ENCODE assay signal across 12 cellular contexts in the genomic region with DNA sequence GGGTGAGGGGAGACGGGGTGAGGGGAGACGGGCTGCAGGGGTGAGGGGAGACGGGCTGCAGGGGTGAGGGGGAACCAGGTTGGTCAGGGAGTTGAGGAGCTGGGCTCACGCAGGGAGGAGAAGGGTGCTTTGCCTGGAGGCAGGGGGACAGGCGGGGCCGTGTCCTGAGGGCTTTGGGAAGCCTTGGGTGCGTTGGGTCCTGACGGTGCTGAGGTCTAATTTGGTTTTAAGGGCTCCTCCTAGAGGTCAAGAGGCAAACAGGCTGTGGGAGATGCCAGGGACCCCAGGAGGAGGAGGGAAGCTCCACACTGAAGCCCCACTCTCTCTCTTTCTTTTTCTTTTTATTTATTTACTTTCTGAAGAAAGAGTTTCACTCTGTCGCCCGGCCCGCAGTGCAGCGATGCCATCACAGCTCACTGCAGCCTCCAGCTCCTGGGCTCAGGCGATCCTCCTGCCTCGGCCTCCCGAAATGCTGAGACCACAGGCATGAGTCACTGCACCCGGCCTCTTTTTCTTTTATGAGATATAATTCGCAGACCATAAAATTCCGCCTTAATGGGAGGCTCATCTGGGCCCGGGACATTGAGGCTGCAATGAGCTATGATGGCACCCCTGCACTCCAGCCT. TPM values are rescaled to one million over a fixed set of nuclear protein-coding genes. Genes with fewer than 3 reads are reported as not detected.
A peak's percentile ranks its signal among the peaks of the same experiment; 100 is the strongest.
DNase-seq lines count a peak whose midpoint lies in the region; ATAC-seq, FAIRE-seq and TF ChIP-seq lines count a peak whose summit lies in the region.
"Had no signal": no experiment of that assay in that cellular context is flagged by ENCODE, and none has a peak within 500 bp of the region (broad histone marks: within the 10 kb centered on the region; RNA-seq: fewer than 3 reads in every experiment).

No MANE protein-coding gene starts in this region.

- no peak overlapping the region for H2BK20ac ChIP-seq in H1 (ENCODE audit: low read length)

- ATAC-seq in GM18502 (IDR thresholded peaks at IDR 0.05; ENCODE audit: poor library complexity, unreplicated experiment): no peak
- ATAC-seq: gastroesophageal sphincter had no signal

- TF ChIP-seq EP300 in H1 (IDR thresholded peaks at IDR 0.05; ENCODE audit: borderline replicate concordance in 1 of 2, low read depth in 2 of 2, low read length in 2 of 2): no peak
- no peak for TF ChIP-seq EP300 in suprapubic skin (IDR thresholded peaks at IDR 0.05)

- H3K18ac ChIP-seq in H1 (ENCODE audit: extremely low read depth, low read length): no peak overlapping the region

- no peak overlapping the region for H2BK12ac ChIP-seq in H1 (ENCODE audit: low read depth, low read length)

- H4K5ac ChIP-seq in H1 (ENCODE audit: insufficient read length, low read depth, low read length): no peak overlapping the region

- FAIRE-seq in H1 (lab: Jason Lieb, UNC): peak; percentile 24
- FAIRE-seq: GM12892 had no signal

- no peak overlapping the region for H2BK120ac ChIP-seq in H1 (replicated peaks; ENCODE audit: low read depth, low read length)

- no peak overlapping the region for H3K4ac ChIP-seq in H1 (replicated peaks; ENCODE audit: insufficient read length, low read depth, low read length)

- H3K27ac ChIP-seq in H1 (ENCODE audit: low read depth, low read length) (no peak overlapping the region), suprapubic skin (no peak overlapping the region)
- H3K27ac ChIP-seq: gastroesophageal sphincter had no signal

- TF ChIP-seq RAD21 in H1 (IDR thresholded peaks at IDR 0.05 in 1 of 2, conservative IDR thresholded peaks at IDR 0.05 in 1 of 2; ENCODE audit: low read depth in 2 of 2, low read length in 2 of 2): peak; percentile 12 to 45; a peak in 3 of 4 replicates

- no peak overlapping the region; the same call in 1 of the 2 replicates for H4K8ac ChIP-seq in H1 (ENCODE audit: extremely low read depth, insufficient read depth, low read length)

- TF ChIP-seq POLR2A in NB4 (IDR thresholded peaks at IDR 0.05; ENCODE audit: extremely low read depth, insufficient read length) (no peak), H1 (IDR thresholded peaks at IDR 0.05; ENCODE audit: control extremely low read depth in 1 of 2, low read depth in 2 of 2, low read length in 2 of 2) (no peak), suprapubic skin (IDR thresholded peaks at IDR 0.05) (no peak)

- peaks cover 0 to 5% of the 10 kb centered on the region in 2 experiments for H4K20me1 ChIP-seq in H1 (replicated peaks in 1 of 2; ENCODE audit: control insufficient read depth in 1 of 2, insufficient read depth in 2 of 2, low read length in 2 of 2)

- TF ChIP-seq CTCF in NB4 (IDR thresholded peaks at IDR 0.05; ENCODE audit: low read depth, low read length): peak; percentile 49
- peak; percentile 63 to 73 (median 70) for TF ChIP-seq CTCF in H1 (IDR thresholded peaks at IDR 0.05; ENCODE audit: control extremely low read depth in 1 of 3, insufficient read depth in 1 of 3, low read depth in 1 of 3, low read length in 3 of 3)
- no peak for TF ChIP-seq CTCF in suprapubic skin (IDR thresholded peaks at IDR 0.05)

- no peak overlapping the region for H2AFZ ChIP-seq in H1 (ENCODE audit: low read length)

- H3K23ac ChIP-seq in H1 (ENCODE audit: insufficient read length): no peak overlapping the region

- no peak overlapping the region for H2AK5ac ChIP-seq in H1 (ENCODE audit: low read depth, low read length)

- H4K91ac ChIP-seq in H1 (replicated peaks; ENCODE audit: insufficient read length, low read length): no peak overlapping the region

- DNase-seq in ACHN: peak; percentile 31
- peak; percentile 50 for DNase-seq in Daoy (ENCODE audit: low read depth)
- peak; percentile 74 for DNase-seq in NB4 (ENCODE audit: low read depth)
- DNase-seq in H1 (ENCODE audit: low read depth in 1 of 2, low spot score in 2 of 2): peak in 1 of 2 experiments; percentile 31
- no peak for DNase-seq in occipital lobe (lab: John Stamatoyannopoulos, UW)
- no peak for DNase-seq in suprapubic skin (ENCODE audit: low spot score in 2 of 2)
- DNase-seq in cerebellum (ENCODE audit: low spot score): no peak

- H3K56ac ChIP-seq in H1 (replicated peaks; ENCODE audit: insufficient read length, low read depth, low read length): no peak overlapping the region

- H3K9ac ChIP-seq in H1 (replicated peaks in 1 of 4; ENCODE audit: extremely low read depth in 1 of 4, low read depth in 3 of 4, low read length in 3 of 4): no peak overlapping the region

- H3K27me3 ChIP-seq in H1 (replicated peaks in 1 of 4; ENCODE audit: control insufficient read depth in 3 of 4, extremely low read depth in 1 of 4, insufficient read depth in 3 of 4, low read length in 3 of 4): no peaks in the 10 kb centered on the region
- no peaks in the 10 kb centered on the region for H3K27me3 ChIP-seq in suprapubic skin
- H3K27me3 ChIP-seq: gastroesophageal sphincter had no signal

- H3K4me1 ChIP-seq in H1 (replicated peaks in 1 of 4; ENCODE audit: control insufficient read depth in 3 of 4, insufficient read depth in 4 of 4, low read length in 3 of 4) (no peaks in the 10 kb centered on the region), suprapubic skin (no peaks in the 10 kb centered on the region)
- H3K4me1 ChIP-seq: gastroesophageal sphincter had no signal

- WGBS in H1 (ENCODE audit: extremely low coverage in 1 of 2, insufficient coverage in 1 of 2, insufficient read length in 1 of 2, insufficient replicate concordance in 2 of 2, low coverage in 1 of 2, low lambda C conversion rate in 2 of 2, missing lambda C conversion rate in 1 of 2), 2 experiments: 59% methylated on average over 15 of the region's 19 CpGs; no CpG with 5 or more reads in 1 of the 2 experiments
- 83% methylated on average over 17 of the region's 19 CpGs for WGBS in suprapubic skin

- H3K9me3 ChIP-seq in H1 (ENCODE audit: insufficient read depth in 2 of 2, low read depth in 1 of 2, low read length in 1 of 2) (no peaks in the 10 kb centered on the region; a peak in 1 of 4 replicates), suprapubic skin (no peaks in the 10 kb centered on the region)

- CTCF ChIA-PET in H1 (lab: Charles Lee; ENCODE audit: partially characterized antibody): interaction anchor here (0.5 to 2.7 kb wide), 23 partner anchors 8 to 138 kb away, joined by 3 to 17 read pairs (median 3); a partner anchor contains a TSS

- in situ Hi-C loops in ACHN (cut with HindIII; ENCODE audit: low pct_ligation_motif_present, low pct_unique_long_range_greater_than_20kb, low sequenced_read_pairs): no loop called here

- no peak overlapping the region for H2BK15ac ChIP-seq in H1 (ENCODE audit: low read length)

- no peak overlapping the region for H2BK5ac ChIP-seq in H1 (ENCODE audit: low read depth, low read length)

- H3K79me1 ChIP-seq in H1 (ENCODE audit: low read depth, low read length): no peaks in the 10 kb centered on the region

- POLR2A ChIA-PET in H1 (lab: Charles Lee; ENCODE audit: partially characterized antibody): interaction anchor here (0.7 to 2.4 kb wide), 5 partner anchors 8 to 104 kb away, joined by 3 to 7 read pairs (median 3); no protein-coding TSS in a partner anchor

- no peak overlapping the region for H3K4me2 ChIP-seq in H1 (ENCODE audit: insufficient read depth in 1 of 2, low read depth in 2 of 2, low read length in 2 of 2)

- no peaks in the 10 kb centered on the region for H3K23me2 ChIP-seq in H1 (ENCODE audit: low read depth, low read length)

- no peak overlapping the region for H3K14ac ChIP-seq in H1 (ENCODE audit: insufficient read length)

- H3K4me3 ChIP-seq in NB4 (ENCODE audit: low read depth, low read length): no peak overlapping the region
- H3K4me3 ChIP-seq in H1 (ENCODE audit: extremely low read depth in 1 of 4, insufficient read depth in 2 of 4, low read depth in 3 of 4, low read length in 4 of 4): no peak overlapping the region
- no peak overlapping the region for H3K4me3 ChIP-seq in suprapubic skin
- H3K4me3 ChIP-seq: gastroesophageal sphincter had no signal

- no peaks in the 10 kb centered on the region for H3K79me2 ChIP-seq in H1 (ENCODE audit: control insufficient read depth in 1 of 2, insufficient read depth in 2 of 2, low read length in 2 of 2)

- H3K36me3 ChIP-seq in H1 (ENCODE audit: control insufficient read depth in 2 of 4, insufficient read depth in 4 of 4, low read length in 3 of 4): no peaks in the 10 kb centered on the region
- H3K36me3 ChIP-seq in suprapubic skin: peaks cover 22% of the 10 kb centered on the region

RNA-seq across cellular contexts. Expression of a gene that starts 9.3 kb away (rescaled TPM):
- 1.5 and 2.0 TPM in 2 replicates for total RNA-seq in Daoy (2014; rRNA removed; shearing (Covaris generic))
- total RNA-seq in H1 (2021; fragmentation: NEBNext Ultra II Directional; extraction: Animal tissue kit (Norgen Biotek cat#: 25700)): 0.43 and 0.54 TPM in 2 replicates
- 0.45 and 0.52 TPM in 2 replicates for polyA plus RNA-seq in H1 (2011; rRNA removed)
- 0.45 TPM for polyA plus RNA-seq in H1 (2011; cell fraction: cytosol; rRNA removed)
- polyA plus RNA-seq in H1 (2011; cell fraction: nucleus; rRNA removed): 0.77 TPM
- polyA plus RNA-seq in H1 (2012, experiment 1 of 2): 0.35 to 0.93 TPM (median 0.72 TPM) in 4 replicates
- polyA plus RNA-seq in H1 (2012, experiment 2 of 2): 0.84 TPM
- 0.26 TPM for polyA plus RNA-seq in H1 (2013, experiment 1 of 2)
- polyA plus RNA-seq in H1 (2013, experiment 2 of 2): 0.39 TPM
- 0.41 and 0.46 TPM in 2 replicates for polyA minus RNA-seq in H1 (2011; rRNA and poly(A)+ RNA removed)
- polyA minus RNA-seq in H1 (2011; cell fraction: cytosol; rRNA and poly(A)+ RNA removed): 1.2 TPM
- polyA minus RNA-seq in H1 (2011; cell fraction: nucleus; rRNA and poly(A)+ RNA removed): 0.60 TPM
- not detected for total RNA-seq in occipital lobe
- total RNA-seq in suprapubic skin: 1 to 10 TPM in 2 of 4 donors, under 1 TPM in 1, not detected in 1; 0.60 to 6.5 (median 2.0) TPM
- 0.18 TPM for total RNA-seq in cerebellum
- total RNA-seq: T-helper 2 cell treated with Interferon-gamma antibody and Interleukin-4, amounts not matched to agents 100 ng/mL and 5 ng/mL, for 36 hours had no signal

RNA-seq across cellular contexts. Expression of a gene that starts 32.9 kb away (rescaled TPM):
- 1.1 and 7.7 TPM in 2 replicates for total RNA-seq in Daoy (2014; rRNA removed; shearing (Covaris generic))
- 16.5 TPM in 2 replicates for total RNA-seq in H1 (2021; fragmentation: NEBNext Ultra II Directional; extraction: Animal tissue kit (Norgen Biotek cat#: 25700))
- polyA plus RNA-seq in H1 (2011; rRNA removed): 5.7 and 13.0 TPM in 2 replicates
- polyA plus RNA-seq in H1 (2011; cell fraction: cytosol; rRNA removed): 6.8 TPM
- polyA plus RNA-seq in H1 (2011; cell fraction: nucleus; rRNA removed): 10.6 TPM
- polyA plus RNA-seq in H1 (2012, experiment 1 of 2): 10.4 to 27.0 TPM (median 21.8 TPM) in 4 replicates
- polyA plus RNA-seq in H1 (2012, experiment 2 of 2): 11.9 TPM
- 12.6 TPM for polyA plus RNA-seq in H1 (2013, experiment 1 of 2)
- polyA plus RNA-seq in H1 (2013, experiment 2 of 2): 14.1 TPM
- polyA minus RNA-seq in H1 (2011; rRNA and poly(A)+ RNA removed): 1.7 and 1.8 TPM in 2 replicates
- 5.1 TPM for polyA minus RNA-seq in H1 (2011; cell fraction: cytosol; rRNA and poly(A)+ RNA removed)
- polyA minus RNA-seq in H1 (2011; cell fraction: nucleus; rRNA and poly(A)+ RNA removed): 6.4 TPM
- total RNA-seq in occipital lobe (95.9 TPM), suprapubic skin (10 to 100 TPM; 19.4 to 45.4 (median 24.2) TPM), cerebellum (44.6 TPM)
- total RNA-seq: T-helper 2 cell treated with Interferon-gamma antibody and Interleukin-4, amounts not matched to agents 100 ng/mL and 5 ng/mL, for 36 hours had no signal

RNA-seq across cellular contexts. Expression of a gene that starts 46.4 kb away (rescaled TPM):
- not detected in 2 replicates for total RNA-seq in Daoy (2014; rRNA removed; shearing (Covaris generic))
- total RNA-seq in H1 (2021; fragmentation: NEBNext Ultra II Directional; extraction: Animal tissue kit (Norgen Biotek cat#: 25700)): not detected in 2 replicates
- polyA plus RNA-seq in H1 (2011; rRNA removed): 0.09 TPM in 1 of 2 replicates, not detected in the other
- 0.18 TPM for polyA plus RNA-seq in H1 (2011; cell fraction: cytosol; rRNA removed)
- polyA plus RNA-seq in H1 (2011; cell fraction: nucleus; rRNA removed): not detected
- polyA plus RNA-seq in H1 (2012, experiment 1 of 2): not detected in 4 replicates
- not detected for polyA plus RNA-seq in H1 (2012, experiment 2 of 2)
- polyA plus RNA-seq in H1 (2013, experiment 1 of 2): 0.04 TPM
- 0.07 TPM for polyA plus RNA-seq in H1 (2013, experiment 2 of 2)
- 0.22 TPM in 1 of 2 replicates, not detected in the other for polyA minus RNA-seq in H1 (2011; rRNA and poly(A)+ RNA removed)
- not detected for polyA minus RNA-seq in H1 (2011; cell fraction: cytosol; rRNA and poly(A)+ RNA removed)
- polyA minus RNA-seq in H1 (2011; cell fraction: nucleus; rRNA and poly(A)+ RNA removed): not detected
- total RNA-seq in occipital lobe (not detected), suprapubic skin (not detected), cerebellum (not detected)
- total RNA-seq: gastroesophageal sphincter; M059J; T-helper 2 cell treated with Interferon-gamma antibody and Interleukin-4, amounts not matched to agents 100 ng/mL and 5 ng/mL, for 36 hours had no signal

RNA-seq across cellular contexts. Expression of a gene that starts 55.6 kb away (rescaled TPM):
- 205 and 246 TPM in 2 replicates for total RNA-seq in Daoy (2014; rRNA removed; shearing (Covaris generic))
- 873 and 888 TPM in 2 replicates for total RNA-seq in H1 (2021; fragmentation: NEBNext Ultra II Directional; extraction: Animal tissue kit (Norgen Biotek cat#: 25700))
- polyA plus RNA-seq in H1 (2011; rRNA removed): 528 and 645 TPM in 2 replicates
- 260 TPM for polyA plus RNA-seq in H1 (2011; cell fraction: cytosol; rRNA removed)
- 826 TPM for polyA plus RNA-seq in H1 (2011; cell fraction: nucleus; rRNA removed)
- 649 to 848 TPM (median 690 TPM) in 4 replicates for polyA plus RNA-seq in H1 (2012, experiment 1 of 2)
- polyA plus RNA-seq in H1 (2012, experiment 2 of 2): 847 TPM
- polyA plus RNA-seq in H1 (2013, experiment 1 of 2): 606 TPM
- polyA plus RNA-seq in H1 (2013, experiment 2 of 2): 550 TPM
- polyA minus RNA-seq in H1 (2011; rRNA and poly(A)+ RNA removed): 439 and 460 TPM in 2 replicates
- polyA minus RNA-seq in H1 (2011; cell fraction: cytosol; rRNA and poly(A)+ RNA removed): 362 TPM
- 312 TPM for polyA minus RNA-seq in H1 (2011; cell fraction: nucleus; rRNA and poly(A)+ RNA removed)
- total RNA-seq in occipital lobe (33.5 TPM), suprapubic skin (100 to 1,000 TPM; 152 to 227 (median 174) TPM), cerebellum (60.0 TPM)

Comparison
In these comparisons a context has a peak if more than half of its experiments do, and no peak if none do; other contexts are left out.
1. DNase-seq: peak in ACHN (single experiment), Daoy (single experiment) and NB4 (single experiment); none in occipital lobe (single experiment), suprapubic skin (0 of 2) and cerebellum (single experiment).
2. CTCF ChIP-seq: peak in NB4 (single experiment) and H1 (3 of 3); none in suprapubic skin (0 of 2).